Comparison of ENCODE assay signal across 1 cellular context in the genomic region with DNA sequence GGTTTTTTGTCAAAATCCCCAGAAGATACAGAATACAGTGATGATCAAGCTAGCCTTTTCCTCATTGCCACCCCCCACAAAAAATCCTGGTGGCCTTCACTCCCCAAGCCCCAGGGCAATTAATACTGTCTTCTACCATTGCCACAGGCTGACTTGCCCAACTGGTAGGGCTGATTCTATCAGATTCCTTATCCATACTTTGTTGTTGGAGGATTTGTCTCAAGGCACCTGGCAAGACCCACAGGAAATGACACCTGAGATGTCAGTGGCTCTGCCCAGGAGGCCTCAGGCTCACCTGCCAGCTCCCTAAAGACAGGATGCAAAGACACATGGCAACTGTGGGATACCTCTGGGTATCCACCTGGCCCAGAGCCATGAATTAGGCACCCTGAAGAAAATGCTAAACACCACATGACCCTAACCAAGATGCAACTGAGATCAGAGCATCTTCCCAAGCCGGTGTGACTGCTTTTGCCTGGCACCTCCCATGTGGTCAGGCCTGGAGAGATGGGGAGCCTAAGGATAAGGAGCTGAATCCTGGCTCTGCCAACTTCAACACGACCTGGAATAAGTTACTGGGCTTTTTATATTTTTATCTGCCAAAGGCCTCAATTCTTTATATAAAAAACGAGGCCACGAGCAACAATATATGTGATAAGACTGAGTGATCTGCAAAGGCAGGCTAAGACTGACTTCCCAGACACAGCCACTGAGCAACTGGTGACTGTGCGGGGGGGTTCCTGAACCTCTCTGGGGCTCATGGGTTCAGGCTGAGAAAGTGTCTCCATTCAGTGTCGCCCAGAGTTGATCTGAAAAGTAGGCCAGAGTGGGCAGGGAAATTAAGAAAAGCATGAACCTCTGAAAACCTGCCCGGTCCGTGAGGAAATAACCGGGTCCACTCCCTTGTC.
TF ChIP-seq lines count a peak whose summit lies in the region.

No MANE protein-coding gene starts in this region.

TF ChIP-seq in GM23338, 12 proteins besides CTCF, POLR2A, EP300 and RAD21 (continued from another document):
- TF ChIP-seq, protein P1, sequence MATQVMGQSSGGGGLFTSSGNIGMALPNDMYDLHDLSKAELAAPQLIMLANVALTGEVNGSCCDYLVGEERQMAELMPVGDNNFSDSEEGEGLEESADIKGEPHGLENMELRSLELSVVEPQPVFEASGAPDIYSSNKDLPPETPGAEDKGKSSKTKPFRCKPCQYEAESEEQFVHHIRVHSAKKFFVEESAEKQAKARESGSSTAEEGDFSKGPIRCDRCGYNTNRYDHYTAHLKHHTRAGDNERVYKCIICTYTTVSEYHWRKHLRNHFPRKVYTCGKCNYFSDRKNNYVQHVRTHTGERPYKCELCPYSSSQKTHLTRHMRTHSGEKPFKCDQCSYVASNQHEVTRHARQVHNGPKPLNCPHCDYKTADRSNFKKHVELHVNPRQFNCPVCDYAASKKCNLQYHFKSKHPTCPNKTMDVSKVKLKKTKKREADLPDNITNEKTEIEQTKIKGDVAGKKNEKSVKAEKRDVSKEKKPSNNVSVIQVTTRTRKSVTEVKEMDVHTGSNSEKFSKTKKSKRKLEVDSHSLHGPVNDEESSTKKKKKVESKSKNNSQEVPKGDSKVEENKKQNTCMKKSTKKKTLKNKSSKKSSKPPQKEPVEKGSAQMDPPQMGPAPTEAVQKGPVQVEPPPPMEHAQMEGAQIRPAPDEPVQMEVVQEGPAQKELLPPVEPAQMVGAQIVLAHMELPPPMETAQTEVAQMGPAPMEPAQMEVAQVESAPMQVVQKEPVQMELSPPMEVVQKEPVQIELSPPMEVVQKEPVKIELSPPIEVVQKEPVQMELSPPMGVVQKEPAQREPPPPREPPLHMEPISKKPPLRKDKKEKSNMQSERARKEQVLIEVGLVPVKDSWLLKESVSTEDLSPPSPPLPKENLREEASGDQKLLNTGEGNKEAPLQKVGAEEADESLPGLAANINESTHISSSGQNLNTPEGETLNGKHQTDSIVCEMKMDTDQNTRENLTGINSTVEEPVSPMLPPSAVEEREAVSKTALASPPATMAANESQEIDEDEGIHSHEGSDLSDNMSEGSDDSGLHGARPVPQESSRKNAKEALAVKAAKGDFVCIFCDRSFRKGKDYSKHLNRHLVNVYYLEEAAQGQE (IDR thresholded peaks at IDR 0.05; ENCODE audit: unreplicated experiment) = no peak
- no peak for TF ChIP-seq POLR2AphosphoS5 (IDR thresholded peaks at IDR 0.05; ENCODE audit: low read depth)
- TF ChIP-seq CREB1 (CRISPR knock-in tag; IDR thresholded peaks at IDR 0.05; ENCODE audit: low read depth) = no peak
- TF ChIP-seq, protein P2, sequence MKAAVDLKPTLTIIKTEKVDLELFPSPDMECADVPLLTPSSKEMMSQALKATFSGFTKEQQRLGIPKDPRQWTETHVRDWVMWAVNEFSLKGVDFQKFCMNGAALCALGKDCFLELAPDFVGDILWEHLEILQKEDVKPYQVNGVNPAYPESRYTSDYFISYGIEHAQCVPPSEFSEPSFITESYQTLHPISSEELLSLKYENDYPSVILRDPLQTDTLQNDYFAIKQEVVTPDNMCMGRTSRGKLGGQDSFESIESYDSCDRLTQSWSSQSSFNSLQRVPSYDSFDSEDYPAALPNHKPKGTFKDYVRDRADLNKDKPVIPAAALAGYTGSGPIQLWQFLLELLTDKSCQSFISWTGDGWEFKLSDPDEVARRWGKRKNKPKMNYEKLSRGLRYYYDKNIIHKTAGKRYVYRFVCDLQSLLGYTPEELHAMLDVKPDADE (IDR thresholded peaks at IDR 0.05) = no peak
- TF ChIP-seq ZNF114 (CRISPR knock-in tag; IDR thresholded peaks at IDR 0.05) = no peak
- no peak for TF ChIP-seq ZNF331 (CRISPR knock-in tag; IDR thresholded peaks at IDR 0.05; ENCODE audit: low read depth)
TF ChIP-seq in GM23338: peak in this region for 0.
